In genomic region chr20:63387393-63387792, GRCh38 we compare ENCODE assay signal across 19 cellular contexts. TPM values are rescaled to one million over a fixed set of nuclear protein-coding genes. Genes with fewer than 3 reads are reported as not detected.
A peak's percentile ranks its signal among the peaks of the same experiment; 100 is the strongest.
DNase-seq lines count a peak whose midpoint lies in the region; ATAC-seq, FAIRE-seq and TF ChIP-seq lines count a peak whose summit lies in the region.
"Had no signal": no experiment of that assay in that cellular context is flagged by ENCODE, and none has a peak within 500 bp of the region (broad histone marks: within the 10 kb centered on the region; RNA-seq: fewer than 3 reads in every experiment).

No MANE protein-coding gene starts in this region.

- peak overlapping the region; percentile 48 for H3K23ac ChIP-seq in neuronal stem cell (ENCODE audit: low read depth, low read length, poor library complexity)

- no peaks in the 10 kb centered on the region for H3K36me3 ChIP-seq in HEK293 (ENCODE audit: control insufficient read depth in 2 of 2, insufficient read depth in 1 of 2, low read length in 2 of 2)
- no peaks in the 10 kb centered on the region for H3K36me3 ChIP-seq in GM12878 (ENCODE audit: control insufficient read depth in 2 of 2, insufficient read depth in 2 of 2, low read length in 1 of 2)
- no peaks in the 10 kb centered on the region for H3K36me3 ChIP-seq in endodermal cell (ENCODE audit: control insufficient read depth, insufficient read depth, low read length)
- H3K36me3 ChIP-seq in neuronal stem cell (replicated peaks in 1 of 2; ENCODE audit: control insufficient read depth in 2 of 2, insufficient read depth in 2 of 2, low read length in 2 of 2), result peaks cover 0 to 3% of the 10 kb centered on the region in 2 donors
- H3K36me3 ChIP-seq: BLaER1 had no signal

- no peaks in the 10 kb centered on the region for H4K20me1 ChIP-seq in GM12878 (ENCODE audit: control insufficient read depth, insufficient read depth)
- H4K20me1 ChIP-seq: BLaER1 had no signal

- no peak overlapping the region for H4K91ac ChIP-seq in neuronal stem cell (ENCODE audit: low read depth, low read length, poor library complexity)

- DNase-seq in GM12878 (ENCODE audit: low read depth, low spot score), result no peak
- DNase-seq in endodermal cell, result no peak
- DNase-seq in neuronal stem cell (ENCODE audit: low spot score), result no peak
- no peak for DNase-seq in iPS-NIHi11 (ENCODE audit: low spot score)
- DNase-seq in anterior cingulate cortex (lab: John Stamatoyannopoulos, UW), result no peak
- DNase-seq: 8988T; CD4-positive, alpha-beta memory T cell; DMS153; GDM1; GM23248; HCEC 1CT; HFFc6 had no signal

- TF ChIP-seq POLR2A in GM12878 (IDR thresholded peaks at IDR 0.05; ENCODE audit: low read depth, low read length), result no peak

- CTCF ChIA-PET in HEK293 (lab: Yijun Ruan, JAX), result no interaction called here
- CTCF ChIA-PET in GM12878 (lab: Yijun Ruan, JAX), result no interaction called here

- H2AFZ ChIP-seq in GM12878 (ENCODE audit: control insufficient read depth, low read depth, low read length), result no peak overlapping the region
- no peak overlapping the region for H2AFZ ChIP-seq in neuronal stem cell (ENCODE audit: low read length)
- H2AFZ ChIP-seq: GM23248 had no signal

- peak overlapping the region; percentile 0 for H3K18ac ChIP-seq in neuronal stem cell (ENCODE audit: low read length)

- POLR2A ChIA-PET in HEK293 (lab: Yijun Ruan, JAX) (no interaction called here), GM12878 (lab: Charles Lee) (no interaction called here)

- H3K4ac ChIP-seq in neuronal stem cell (ENCODE audit: low read length), result peak overlapping the region; percentile 71

- no peak overlapping the region for H3K4me3 Mint-ChIP-seq in endodermal cell
- H3K4me3 Mint-ChIP-seq: CD14-positive monocyte; CD4-positive, alpha-beta memory T cell; HFFc6 had no signal

- in situ Hi-C loops in GM12878 (cut with MboI), result no loop called here

- H3K9me3 ChIP-seq in HEK293 (ENCODE audit: control insufficient read depth, insufficient read depth, low read depth, low read length) (no peaks in the 10 kb centered on the region), GM12878 (replicated peaks; ENCODE audit: control insufficient read depth, insufficient read depth, low read length) (peaks cover 3% of the 10 kb centered on the region; the same call in 1 of the 3 replicates), endodermal cell (ENCODE audit: control insufficient read depth, low read length) (peaks cover 31% of the 10 kb centered on the region), neuronal stem cell (replicated peaks in 1 of 2; ENCODE audit: control insufficient read depth in 2 of 2, insufficient read depth in 1 of 2, low read depth in 1 of 2, low read length in 2 of 2) (peaks cover 21 to 23% of the 10 kb centered on the region in 2 donors)

- intact Hi-C loops in GM12878 (cut with micrococcal nuclease; ENCODE audit: unreplicated experiment), result no loop called here

- no peak overlapping the region for H2BK15ac ChIP-seq in neuronal stem cell (ENCODE audit: low read length)

- no peak overlapping the region for H2BK5ac ChIP-seq in neuronal stem cell (ENCODE audit: low read length)

- H3K4me1 ChIP-seq in HEK293 (ENCODE audit: control insufficient read depth, insufficient read depth, low read length) (no peaks in the 10 kb centered on the region), GM12878 (ENCODE audit: control insufficient read depth, insufficient read depth, low read length) (no peaks in the 10 kb centered on the region), endodermal cell (ENCODE audit: control insufficient read depth, insufficient read depth, low read length) (no peaks in the 10 kb centered on the region), neuronal stem cell (ENCODE audit: control insufficient read depth in 2 of 2, insufficient read depth in 1 of 2, low read depth in 1 of 2, low read length in 2 of 2) (peaks cover 0 to 4% of the 10 kb centered on the region in 2 donors)
- H3K4me1 ChIP-seq: BLaER1 had no signal

- WGBS in GM12878 (ENCODE audit: insufficient coverage, insufficient replicate concordance, low lambda C conversion rate, missing lambda C conversion rate), result 85% methylated on average over 13 of the region's 13 CpGs
- WGBS in endodermal cell (ENCODE audit: insufficient coverage in 1 of 2, insufficient read length in 1 of 2), 2 experiments, result 92 to 95% methylated on average over 9 to 13 of the region's 13 CpGs
- no CpG with 5 or more reads among the region's 13 CpGs for WGBS in neuronal stem cell (ENCODE audit: extremely low coverage in 2 of 2, insufficient read length in 2 of 2, insufficient replicate concordance in 1 of 2), 2 donors

- H3K27me3 Mint-ChIP-seq in endodermal cell (ENCODE audit: insufficient read depth), result no peaks in the 10 kb centered on the region

- H3K4me1 Mint-ChIP-seq in endodermal cell, result no peaks in the 10 kb centered on the region
- H3K4me1 Mint-ChIP-seq: CD14-positive monocyte; CD4-positive, alpha-beta memory T cell had no signal

- peak overlapping the region; percentile 53 for H4K8ac ChIP-seq in neuronal stem cell (ENCODE audit: low read depth, low read length)

- no peak overlapping the region for H3K4me2 ChIP-seq in GM12878 (ENCODE audit: control insufficient read depth, insufficient read depth)
- no peak overlapping the region for H3K4me2 ChIP-seq in neuronal stem cell (ENCODE audit: insufficient read depth, low read length, poor library complexity, severe bottlenecking)
- H3K4me2 ChIP-seq: BLaER1 had no signal

- no peak overlapping the region for H2BK120ac ChIP-seq in neuronal stem cell (ENCODE audit: low read depth, low read length)

- no peak for TF ChIP-seq RAD21 in GM12878 (IDR thresholded peaks at IDR 0.05; ENCODE audit: insufficient read depth, low read depth, low read length)

- H3K79me2 ChIP-seq in GM12878 (ENCODE audit: control insufficient read depth, insufficient read depth, low read length), result no peaks in the 10 kb centered on the region

- ATAC-seq in GM12878 (no peak), HG02973 (IDR thresholded peaks at IDR 0.05; ENCODE audit: unreplicated experiment) (no peak)

- TF ChIP-seq CTCF in HEK293 (tag by site-specific recombination; IDR thresholded peaks at IDR 0.05) (no peak), GM12878 (IDR thresholded peaks at IDR 0.05 in 2 of 3, conservative IDR thresholded peaks at IDR 0.05 in 1 of 3; ENCODE audit: control insufficient read depth in 2 of 3, extremely low read depth in 1 of 3, insufficient read depth in 1 of 3, low read depth in 3 of 3, low read length in 3 of 3) (no peak), endodermal cell (conservative IDR thresholded peaks at IDR 0.05) (no peak)

- H3K27me3 ChIP-seq in GM12878 (replicated peaks in 1 of 2; ENCODE audit: control insufficient read depth in 2 of 2, insufficient read depth in 2 of 2, low read length in 1 of 2) (no peaks in the 10 kb centered on the region), endodermal cell (ENCODE audit: control insufficient read depth, insufficient read depth, low read length, poor library complexity, severe bottlenecking) (no peaks in the 10 kb centered on the region), neuronal stem cell (ENCODE audit: control insufficient read depth in 3 of 3, insufficient read depth in 3 of 3, low read depth in 1 of 3, low read length in 3 of 3) (peaks cover 0 to 7% (median 6%) of the 10 kb centered on the region in 3 experiments)

- no peak for TF ChIP-seq EP300 in GM12878 (IDR thresholded peaks at IDR 0.05; ENCODE audit: borderline replicate concordance in 1 of 2, control insufficient read depth in 1 of 2, low read depth in 2 of 2, low read length in 2 of 2)

- H3K36me3 Mint-ChIP-seq in endodermal cell (ENCODE audit: low read depth), result no peaks in the 10 kb centered on the region
- H3K36me3 Mint-ChIP-seq: CD14-positive monocyte had no signal

- no peak overlapping the region for H3K27ac ChIP-seq in HEK293 (ENCODE audit: extremely low read depth, low read depth, low read length)
- no peak overlapping the region for H3K27ac ChIP-seq in GM12878 (ENCODE audit: control insufficient read depth, insufficient read depth)
- H3K27ac ChIP-seq in endodermal cell (ENCODE audit: low read depth, low read length), result no peak overlapping the region
- no peak overlapping the region for H3K27ac ChIP-seq in neuronal stem cell (replicated peaks; ENCODE audit: low read length)
- H3K27ac ChIP-seq: BLaER1, GM23248 had no signal

- peak overlapping the region; percentile 0 for H2AK5ac ChIP-seq in neuronal stem cell (ENCODE audit: low read depth, low read length)

- H3K9ac ChIP-seq in GM12878 (ENCODE audit: control insufficient read depth, insufficient read depth, low read length) (no peak overlapping the region), endodermal cell (ENCODE audit: extremely low read depth, low read length, poor library complexity, severe bottlenecking) (no peak overlapping the region), neuronal stem cell (ENCODE audit: low read depth, low read length, poor library complexity) (peak overlapping the region; percentile 75)
- H3K9ac ChIP-seq: BLaER1, GM23248 had no signal

- no peak for FAIRE-seq in GM12878 (lab: Jason Lieb, UNC)
- FAIRE-seq: H54 had no signal

- H3K9me3 Mint-ChIP-seq in endodermal cell, result peaks cover 46% of the 10 kb centered on the region

- no peak overlapping the region for H2BK12ac ChIP-seq in neuronal stem cell (ENCODE audit: low read length)

- H3K79me1 ChIP-seq in neuronal stem cell (ENCODE audit: low read depth, low read length), result peaks cover 4% of the 10 kb centered on the region

- no TSS peak for BruUV-seq in GM12878 (replicated peaks; lab: Mats Ljungman, UMichigan)

- H3K14ac ChIP-seq in neuronal stem cell (ENCODE audit: low read length), result peak overlapping the region; percentile 92

- SMC1A ChIA-PET in GM12878 (lab: Charles Lee; ENCODE audit: uncharacterized antibody, unreplicated experiment), result no interaction called here

- H3K4me3 ChIP-seq in HEK293 (ENCODE audit: low read depth, low read length) (no peak overlapping the region), GM12878 (no peak overlapping the region), endodermal cell (ENCODE audit: low read length) (peak overlapping the region; percentile 16), neuronal stem cell (ENCODE audit: low read length in 2 of 2) (peak overlapping the region in 1 of 2 donors; percentile 70)
- H3K4me3 ChIP-seq: BLaER1, GM23248 had no signal

- RAD21 ChIA-PET in GM12878 (lab: Charles Lee; ENCODE audit: unreplicated experiment), result no interaction called here

- H3K27ac Mint-ChIP-seq in endodermal cell, result no peak overlapping the region
- H3K27ac Mint-ChIP-seq: CD14-positive monocyte, HFFc6 had no signal

RNA-seq across cellular contexts. Expression of gene CHRNA4, which starts 26.2 kb away (rescaled TPM):
- not detected in 2 replicates for total RNA-seq in GM12878 (2013; cell fraction: nucleolus; rRNA removed)
- total RNA-seq in GM12878 (2014; rRNA removed) (0.06 TPM in 1 of 2 replicates, not detected in the other), GM12878 (2014; rRNA removed; fragmentation: Illumina TruSeq; extraction: Trizol) (not detected in 2 replicates), GM12878 (2021) (0.21 and 0.41 TPM in 2 replicates), endodermal cell (under 1 TPM in 1 of 2 donors, not detected in 1; 0.46 TPM)
- polyA plus RNA-seq in GM12878 (2011; ENCODE audit: low read depth), result not detected
- polyA plus RNA-seq in GM12878 (2011; rRNA removed) (not detected in 2 replicates), GM12878 (2014; fragmentation: Illumina TruSeq; extraction: Trizol) (0.04 TPM in 1 of 2 replicates, not detected in the other), GM12878 (2014; fragmentation: Nextera tagmentation; extraction: Ambion mirVana) (not detected), GM12878 (2014; rRNA removed) (0.04 and 0.06 TPM in 2 replicates), GM12878 (2016; fragmentation: Nextera tagmentation; extraction: Ambion mirVana) (under 1 TPM in 1 of 2 experiments, not detected in 1; 0.13 TPM)
- not detected in 2 replicates for polyA plus RNA-seq in GM12878 (2011; cell fraction: cytosol; rRNA removed)
- not detected in 2 replicates for polyA plus RNA-seq in GM12878 (2011; cell fraction: nucleus; rRNA removed)
- polyA plus RNA-seq in GM12878 (2012), result 0.16 and 0.38 TPM in 2 replicates
- 2.6 TPM in 1 of 2 replicates, not detected in the other for polyA minus RNA-seq in GM12878 (2011; rRNA and poly(A)+ RNA removed)
- not detected in 2 replicates for polyA minus RNA-seq in GM12878 (2011; cell fraction: cytosol; rRNA and poly(A)+ RNA removed)
- not detected in 2 replicates for polyA minus RNA-seq in GM12878 (2011; cell fraction: nucleus; rRNA and poly(A)+ RNA removed)
- 9.6 TPM for polyA plus RNA-seq in endodermal cell (2013, experiment 1 of 2)
- 5.6 TPM for polyA plus RNA-seq in endodermal cell (2013, experiment 2 of 2)
- polyA plus RNA-seq in neuronal stem cell (2013, experiment 1 of 2), result 0.29 TPM
- 0.19 TPM for polyA plus RNA-seq in neuronal stem cell (2013, experiment 2 of 2)
- total RNA-seq: CD4-positive, alpha-beta memory T cell; Daoy; GM23248; HFFc6 had no signal
- polyA plus RNA-seq: AG04450; CD14-positive monocyte; CD4-positive, alpha-beta memory T cell; GM23248 had no signal

Comparison
In these comparisons a context has a peak if more than half of its experiments do, and no peak if none do; other contexts are left out.
1. Of the 9 proteins assayed by ChIP-seq in both HEK293 and GM12878: peak only in HEK293: none; only in GM12878: PBX3; in both: none; in neither: 8.